In the genomic region with DNA sequence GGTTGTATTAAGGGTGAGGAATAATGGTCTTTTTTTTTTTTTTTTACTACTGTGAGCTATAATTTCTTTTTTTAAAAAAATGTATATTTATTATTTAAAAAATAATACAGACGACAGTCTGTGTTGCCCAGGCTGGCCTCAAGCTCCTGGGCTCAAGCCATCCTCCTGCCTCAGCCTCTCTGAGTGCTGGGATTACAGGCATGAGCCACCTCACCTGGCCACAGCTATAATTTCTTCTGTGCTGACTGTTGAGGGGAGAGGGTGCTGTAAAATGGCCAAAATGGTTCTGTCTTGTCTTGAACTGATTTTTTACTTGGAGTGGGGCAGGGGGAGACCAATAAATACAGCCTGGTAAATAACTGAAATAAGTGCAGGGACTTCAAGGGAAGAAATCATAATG, we compare ENCODE assay signal across 8 cellular contexts. TPM values are rescaled to one million over a fixed set of nuclear protein-coding genes. Genes with fewer than 3 reads are reported as not detected.
DNase-seq lines count a peak whose midpoint lies in the region; ATAC-seq and TF ChIP-seq lines count a peak whose summit lies in the region.

No MANE protein-coding gene starts in this region.

- H3K4me3 ChIP-seq in H7 (ENCODE audit: insufficient read depth, low read depth, low read length) (peak overlapping the region; percentile 94; the same call in 1 of the 2 replicates), gastrocnemius medialis (peak overlapping the region; percentile 69 to 94 (median 78)), thyroid gland (replicated peaks in 1 of 3) (peak overlapping the region in 1 of 3 donors; percentile 71)

- H3K9me3 Mint-ChIP-seq in WTC11 = no peaks in the 10 kb centered on the region

- H3K4me1 Mint-ChIP-seq in WTC11 = peaks cover 46% of the 10 kb centered on the region

- intact Hi-C loops in gastrocnemius medialis (cut with DNase I; ENCODE audit: low total_unique reads) (loop anchor here (10.0 kb wide), 1 partner anchor 387 kb away; a partner anchor contains a TSS), thyroid gland (cut with DNase I) (loop anchor here (10.0 kb wide), 1 partner anchor 153 kb away; a partner anchor contains a TSS)

- H3K36me3 Mint-ChIP-seq in WTC11 = peaks cover 86% of the 10 kb centered on the region

- TF ChIP-seq CTCF in WTC11 (IDR thresholded peaks at IDR 0.05) (no peak), foreskin keratinocyte (conservative IDR thresholded peaks at IDR 0.05) (no peak), gastrocnemius medialis (IDR thresholded peaks at IDR 0.05 in 4 of 5, conservative IDR thresholded peaks at IDR 0.05 in 1 of 5) (no peak), thyroid gland (IDR thresholded peaks at IDR 0.05) (no peak)

- in situ Hi-C loops in gastrocnemius medialis (cut with MboI; ENCODE audit: low sequenced_read_pairs in 4 of 4) = loop anchor here in 2 of 4 donors (10.0 to 25.0 kb wide), 2 partner anchors 160 to 173 kb away; a partner anchor contains a TSS

- peak overlapping the region; percentile 98 for H3K4me3 Mint-ChIP-seq in WTC11

- CTCF ChIA-PET in WTC11 (lab: Charles Lee) = interaction anchor here (0.6 to 1.0 kb wide), 3 partner anchors 9 to 472 kb away, joined by 3 read pairs; no protein-coding TSS in a partner anchor

- ATAC-seq in WTC11 (no peak), foreskin keratinocyte (no peak), gastrocnemius medialis (no peak), GM19455 (IDR thresholded peaks at IDR 0.05; ENCODE audit: unreplicated experiment) (no peak), GM21529 (IDR thresholded peaks at IDR 0.05; ENCODE audit: unreplicated experiment) (no peak)

- H3K9me3 ChIP-seq in gastrocnemius medialis (no peaks in the 10 kb centered on the region), thyroid gland (no peaks in the 10 kb centered on the region)

- H3K27me3 ChIP-seq in H7 (ENCODE audit: control insufficient read depth, insufficient read depth, low read length) (no peaks in the 10 kb centered on the region), foreskin keratinocyte (no peaks in the 10 kb centered on the region), gastrocnemius medialis (no peaks in the 10 kb centered on the region), thyroid gland (no peaks in the 10 kb centered on the region)

- WGBS in thyroid gland, 2 donors = 11 to 24% methylated on average over 1 of the region's 1 CpG

- DNase-seq in H7 (no peak), WTC11 (ENCODE audit: low spot score) (peak; percentile 1), foreskin keratinocyte (no peak), gastrocnemius medialis (no peak), NCI-H2227 (lab: John Stamatoyannopoulos, UW; ENCODE audit: unreplicated experiment) (no peak), thyroid gland (no peak)

- H3K27ac ChIP-seq in foreskin keratinocyte = peak overlapping the region; percentile 19
- H3K27ac ChIP-seq in gastrocnemius medialis = peak overlapping the region; percentile 93 to 99 (median 97)
- H3K27ac ChIP-seq in thyroid gland = peak overlapping the region in 1 of 3 donors; percentile 100

- H3K4me1 ChIP-seq in foreskin keratinocyte = peaks cover 28% of the 10 kb centered on the region
- H3K4me1 ChIP-seq in gastrocnemius medialis = peaks cover 59 to 65% of the 10 kb centered on the region in 2 donors
- peaks cover 35 to 62% of the 10 kb centered on the region in 2 donors for H3K4me1 ChIP-seq in thyroid gland

- H3K27ac Mint-ChIP-seq in WTC11 = peak overlapping the region; percentile 92

- H3K27me3 Mint-ChIP-seq in WTC11 (ENCODE audit: low read depth) = peaks cover 4% of the 10 kb centered on the region

- H3K36me3 ChIP-seq in H7 (replicated peaks; ENCODE audit: control insufficient read depth, insufficient read depth, low read length) (peaks cover 58% of the 10 kb centered on the region), gastrocnemius medialis (peaks cover 8 to 63% of the 10 kb centered on the region in 2 donors), thyroid gland (peaks cover 54 to 58% of the 10 kb centered on the region in 2 donors)

- no peak for TF ChIP-seq POLR2A in gastrocnemius medialis (IDR thresholded peaks at IDR 0.05)
- TF ChIP-seq POLR2A in thyroid gland (IDR thresholded peaks at IDR 0.05) = no peak

- POLR2A ChIA-PET in WTC11 (lab: Charles Lee) = interaction anchor here (0.6 to 1.5 kb wide), 3 partner anchors 11 to 21 kb away, joined by 3 to 6 read pairs (median 6); no protein-coding TSS in a partner anchor

TF ChIP-seq in WTC11, 78 proteins besides CTCF, POLR2A, EP300 and RAD21:
- TF ChIP-seq, protein P1, sequence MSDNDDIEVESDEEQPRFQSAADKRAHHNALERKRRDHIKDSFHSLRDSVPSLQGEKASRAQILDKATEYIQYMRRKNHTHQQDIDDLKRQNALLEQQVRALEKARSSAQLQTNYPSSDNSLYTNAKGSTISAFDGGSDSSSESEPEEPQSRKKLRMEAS (CRISPR knock-in tag; IDR thresholded peaks at IDR 0.05) = no peak
- TF ChIP-seq, protein P2, sequence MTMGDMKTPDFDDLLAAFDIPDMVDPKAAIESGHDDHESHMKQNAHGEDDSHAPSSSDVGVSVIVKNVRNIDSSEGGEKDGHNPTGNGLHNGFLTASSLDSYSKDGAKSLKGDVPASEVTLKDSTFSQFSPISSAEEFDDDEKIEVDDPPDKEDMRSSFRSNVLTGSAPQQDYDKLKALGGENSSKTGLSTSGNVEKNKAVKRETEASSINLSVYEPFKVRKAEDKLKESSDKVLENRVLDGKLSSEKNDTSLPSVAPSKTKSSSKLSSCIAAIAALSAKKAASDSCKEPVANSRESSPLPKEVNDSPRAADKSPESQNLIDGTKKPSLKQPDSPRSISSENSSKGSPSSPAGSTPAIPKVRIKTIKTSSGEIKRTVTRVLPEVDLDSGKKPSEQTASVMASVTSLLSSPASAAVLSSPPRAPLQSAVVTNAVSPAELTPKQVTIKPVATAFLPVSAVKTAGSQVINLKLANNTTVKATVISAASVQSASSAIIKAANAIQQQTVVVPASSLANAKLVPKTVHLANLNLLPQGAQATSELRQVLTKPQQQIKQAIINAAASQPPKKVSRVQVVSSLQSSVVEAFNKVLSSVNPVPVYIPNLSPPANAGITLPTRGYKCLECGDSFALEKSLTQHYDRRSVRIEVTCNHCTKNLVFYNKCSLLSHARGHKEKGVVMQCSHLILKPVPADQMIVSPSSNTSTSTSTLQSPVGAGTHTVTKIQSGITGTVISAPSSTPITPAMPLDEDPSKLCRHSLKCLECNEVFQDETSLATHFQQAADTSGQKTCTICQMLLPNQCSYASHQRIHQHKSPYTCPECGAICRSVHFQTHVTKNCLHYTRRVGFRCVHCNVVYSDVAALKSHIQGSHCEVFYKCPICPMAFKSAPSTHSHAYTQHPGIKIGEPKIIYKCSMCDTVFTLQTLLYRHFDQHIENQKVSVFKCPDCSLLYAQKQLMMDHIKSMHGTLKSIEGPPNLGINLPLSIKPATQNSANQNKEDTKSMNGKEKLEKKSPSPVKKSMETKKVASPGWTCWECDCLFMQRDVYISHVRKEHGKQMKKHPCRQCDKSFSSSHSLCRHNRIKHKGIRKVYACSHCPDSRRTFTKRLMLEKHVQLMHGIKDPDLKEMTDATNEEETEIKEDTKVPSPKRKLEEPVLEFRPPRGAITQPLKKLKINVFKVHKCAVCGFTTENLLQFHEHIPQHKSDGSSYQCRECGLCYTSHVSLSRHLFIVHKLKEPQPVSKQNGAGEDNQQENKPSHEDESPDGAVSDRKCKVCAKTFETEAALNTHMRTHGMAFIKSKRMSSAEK (CRISPR knock-in tag; IDR thresholded peaks at IDR 0.05; ENCODE audit: borderline replicate concordance) = no peak
- TF ChIP-seq, protein P3, sequence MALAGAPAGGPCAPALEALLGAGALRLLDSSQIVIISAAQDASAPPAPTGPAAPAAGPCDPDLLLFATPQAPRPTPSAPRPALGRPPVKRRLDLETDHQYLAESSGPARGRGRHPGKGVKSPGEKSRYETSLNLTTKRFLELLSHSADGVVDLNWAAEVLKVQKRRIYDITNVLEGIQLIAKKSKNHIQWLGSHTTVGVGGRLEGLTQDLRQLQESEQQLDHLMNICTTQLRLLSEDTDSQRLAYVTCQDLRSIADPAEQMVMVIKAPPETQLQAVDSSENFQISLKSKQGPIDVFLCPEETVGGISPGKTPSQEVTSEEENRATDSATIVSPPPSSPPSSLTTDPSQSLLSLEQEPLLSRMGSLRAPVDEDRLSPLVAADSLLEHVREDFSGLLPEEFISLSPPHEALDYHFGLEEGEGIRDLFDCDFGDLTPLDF (CRISPR knock-in tag; IDR thresholded peaks at IDR 0.05) = no peak
- TF ChIP-seq TEAD4 (CRISPR knock-in tag; IDR thresholded peaks at IDR 0.05) (no peak), FOXJ3 (CRISPR knock-in tag; IDR thresholded peaks at IDR 0.05; ENCODE audit: borderline replicate concordance) (no peak), KAT7 (CRISPR knock-in tag; IDR thresholded peaks at IDR 0.05; ENCODE audit: borderline replicate concordance) (no peak), ELF4 (CRISPR knock-in tag; IDR thresholded peaks at IDR 0.05; ENCODE audit: low read depth) (no peak)
- TF ChIP-seq, protein P4, sequence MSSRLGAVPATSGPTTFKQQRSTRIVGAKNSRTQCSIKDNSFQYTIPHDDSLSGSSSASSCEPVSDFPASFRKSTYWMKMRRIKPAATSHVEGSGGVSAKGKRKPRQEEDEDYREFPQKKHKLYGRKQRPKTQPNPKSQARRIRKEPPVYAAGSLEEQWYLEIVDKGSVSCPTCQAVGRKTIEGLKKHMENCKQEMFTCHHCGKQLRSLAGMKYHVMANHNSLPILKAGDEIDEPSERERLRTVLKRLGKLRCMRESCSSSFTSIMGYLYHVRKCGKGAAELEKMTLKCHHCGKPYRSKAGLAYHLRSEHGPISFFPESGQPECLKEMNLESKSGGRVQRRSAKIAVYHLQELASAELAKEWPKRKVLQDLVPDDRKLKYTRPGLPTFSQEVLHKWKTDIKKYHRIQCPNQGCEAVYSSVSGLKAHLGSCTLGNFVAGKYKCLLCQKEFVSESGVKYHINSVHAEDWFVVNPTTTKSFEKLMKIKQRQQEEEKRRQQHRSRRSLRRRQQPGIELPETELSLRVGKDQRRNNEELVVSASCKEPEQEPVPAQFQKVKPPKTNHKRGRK (CRISPR knock-in tag; IDR thresholded peaks at IDR 0.05; ENCODE audit: borderline replicate concordance) = no peak
TF ChIP-seq in WTC11: peak in this region for 0.

RNA-seq across cellular contexts. Expression of a gene that starts 3.6 kb away (rescaled TPM):
- 111 and 171 TPM in 2 replicates for total RNA-seq in H7 (2014; rRNA removed; shearing (Covaris generic))
- total RNA-seq in WTC11 (2021) (554 to 645 TPM (median 644 TPM) in 3 replicates), foreskin keratinocyte (356 and 421 TPM in 2 replicates), gastrocnemius medialis (100 to 1,000 TPM in 1 of 4 donors, 10 to 100 TPM in 3; 66.3 to 118 (median 83.2) TPM), thyroid gland (100 to 1,000 TPM; 120 to 287 (median 144) TPM)
- 387 and 470 TPM in 2 replicates for polyA plus RNA-seq in foreskin keratinocyte

RNA-seq across cellular contexts. Expression of a gene that starts 50.5 kb away (rescaled TPM):
- total RNA-seq in H7 (2014; rRNA removed; shearing (Covaris generic)) = 7.6 and 8.7 TPM in 2 replicates
- 13.3 to 15.4 TPM (median 14.7 TPM) in 3 replicates for total RNA-seq in WTC11 (2021)
- 28.2 and 29.0 TPM in 2 replicates for total RNA-seq in foreskin keratinocyte
- 13.1 and 15.3 TPM in 2 replicates for polyA plus RNA-seq in foreskin keratinocyte
- 10 to 100 TPM; 10.8 to 14.8 (median 12.7) TPM for total RNA-seq in gastrocnemius medialis
- total RNA-seq in thyroid gland = 10 to 100 TPM; 11.9 to 21.9 (median 14.1) TPM
